Comparison of ENCODE assay signal across 12 cellular contexts in the genomic region with DNA sequence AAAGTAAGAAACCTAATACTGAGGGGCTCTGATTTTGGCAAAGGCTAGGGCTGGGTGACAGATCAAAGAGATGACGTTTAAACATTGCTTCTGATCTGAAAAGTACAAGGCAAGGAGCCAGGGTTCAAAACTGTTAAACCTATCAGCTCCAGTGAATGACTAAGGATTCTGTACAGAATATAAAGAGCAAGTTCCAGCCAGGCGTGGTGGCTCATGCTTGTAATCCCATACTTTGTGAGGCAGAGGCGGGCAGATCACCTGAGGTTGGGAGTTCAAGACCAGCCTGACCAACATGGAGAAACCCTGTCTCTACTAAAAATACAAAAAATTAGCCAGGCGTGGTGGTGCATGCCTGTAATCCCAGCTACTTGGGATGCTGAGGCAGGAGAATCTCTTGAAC. TPM values are rescaled to one million over a fixed set of nuclear protein-coding genes. Genes with fewer than 3 reads are reported as not detected.
DNase-seq lines count a peak whose midpoint lies in the region; ATAC-seq, FAIRE-seq and TF ChIP-seq lines count a peak whose summit lies in the region.
"Not testable (repeated sequence)": the region's sequence is repeated elsewhere in the genome, so short reads cannot be mapped to it uniquely, and the experiment has no call there.
"Had no signal": no experiment of that assay in that cellular context is flagged by ENCODE, and none has a peak within 500 bp of the region (broad histone marks: within the 10 kb centered on the region; RNA-seq: fewer than 3 reads in every experiment).

No MANE protein-coding gene starts in this region.

- POLR2A ChIA-PET in CD8-positive, alpha-beta memory T cell (lab: Charles Lee), result not testable (repeated sequence)
- POLR2A ChIA-PET in K562 (lab: Yijun Ruan, JAX), result interaction anchor here (0.5 to 1.0 kb wide), 3 partner anchors 12 to 100 kb away, joined by 3 read pairs; no protein-coding TSS in a partner anchor
- POLR2A ChIA-PET in naive thymus-derived CD8-positive, alpha-beta T cell (lab: Charles Lee), result interaction anchor here (0.9 kb wide), 1 partner anchor 337 kb away, joined by 6 read pairs; no protein-coding TSS in a partner anchor

- not testable (repeated sequence) for ATAC-seq in CD4-positive, CD25-positive, alpha-beta regulatory T cell (ENCODE audit: low read depth in 2 of 2); naive thymus-derived CD8-positive, alpha-beta T cell
- peak; percentile 31; the same call in 1 of the 3 replicates for ATAC-seq in K562
- peak; percentile 39 for ATAC-seq in left lobe of liver

- TF ChIP-seq POLR2A in K562 (conservative IDR thresholded peaks at IDR 0.05), result not testable (repeated sequence)

- H3K27ac ChIP-seq in CD4-positive, CD25-positive, alpha-beta regulatory T cell (ENCODE audit: insufficient read depth, low read length, poor library complexity, severe bottlenecking); CD8-positive, alpha-beta memory T cell (ENCODE audit: low read depth, low read length); K562 (ENCODE audit: extremely low read depth, low read depth, low read length): not testable (repeated sequence)
- H3K27ac ChIP-seq in subcutaneous abdominal adipose tissue (ENCODE audit: low read depth, low read length), result peak overlapping the region; percentile 30

- in situ Hi-C loops in K562 (cut with MboI), result not testable (repeated sequence)

- H3K79me2 ChIP-seq in K562 (ENCODE audit: control insufficient read depth, insufficient read depth, low read length), result peaks cover 92% of the 10 kb centered on the region

- peak overlapping the region in 1 of 4 donors; percentile 38 for H3K4me3 Mint-ChIP-seq in CD4-positive, CD25-positive, alpha-beta regulatory T cell
- not testable (repeated sequence) for H3K4me3 Mint-ChIP-seq in CD8-positive, alpha-beta memory T cell; activated T-cell treated with anti-CD3 and anti-CD28 coated beads, Interleukin-2, amount 50 U/mL, for 24 hours; naive thymus-derived CD8-positive, alpha-beta T cell

- not testable (repeated sequence) for H4K20me1 ChIP-seq in K562 (replicated peaks; ENCODE audit: control insufficient read depth, insufficient read depth, low read length)

- H3K9me3 ChIP-seq in CD4-positive, CD25-positive, alpha-beta regulatory T cell (ENCODE audit: control insufficient read depth in 2 of 2, low read length in 2 of 2); CD8-positive, alpha-beta memory T cell (ENCODE audit: low read length); K562 (replicated peaks; ENCODE audit: control insufficient read depth, insufficient read depth, low read depth, low read length); subcutaneous abdominal adipose tissue (ENCODE audit: control insufficient read depth in 5 of 5, low read length in 5 of 5): not testable (repeated sequence)

- not testable (repeated sequence) for TF ChIP-seq EP300 in K562 (IDR thresholded peaks at IDR 0.05; ENCODE audit: low read length)

- not testable (repeated sequence) for H3K36me3 Mint-ChIP-seq in CD4-positive, CD25-positive, alpha-beta regulatory T cell; CD8-positive, alpha-beta memory T cell; naive thymus-derived CD8-positive, alpha-beta T cell
- peaks cover 16% of the 10 kb centered on the region for H3K36me3 Mint-ChIP-seq in activated T-cell treated with anti-CD3 and anti-CD28 coated beads, Interleukin-2, amount 50 U/mL, for 24 hours (ENCODE audit: low read depth)

- H3K4me3 ChIP-seq in CD4-positive, CD25-positive, alpha-beta regulatory T cell (ENCODE audit: low read depth, low read length), result peak overlapping the region; percentile 32
- H3K4me3 ChIP-seq in CD8-positive, alpha-beta memory T cell (ENCODE audit: low read length); K562; fibroblast of the aortic adventitia (ENCODE audit: low read depth, low read length); subcutaneous abdominal adipose tissue (ENCODE audit: low read depth in 1 of 5, low read length in 5 of 5): not testable (repeated sequence)

- CTCF ChIA-PET in CD8-positive, alpha-beta memory T cell (lab: Charles Lee), result interaction anchor here (2.1 kb wide), 1 partner anchor 72 kb away, joined by 4 read pairs; no protein-coding TSS in a partner anchor
- CTCF ChIA-PET in K562 (lab: Yijun Ruan, JAX; ENCODE audit: low intra/inter-chr PET ratio), result not testable (repeated sequence)

- H3K27me3 ChIP-seq in CD4-positive, CD25-positive, alpha-beta regulatory T cell (ENCODE audit: control insufficient read depth, insufficient read depth, low read length); CD8-positive, alpha-beta memory T cell (ENCODE audit: insufficient read depth, low read length, poor library complexity, severe bottlenecking); K562 (ENCODE audit: control insufficient read depth in 2 of 2, insufficient read depth in 2 of 2, low read length in 2 of 2); subcutaneous abdominal adipose tissue (ENCODE audit: control insufficient read depth in 5 of 5, insufficient read depth in 4 of 5, low read length in 5 of 5): not testable (repeated sequence)

- not testable (repeated sequence) for H3K4me1 ChIP-seq in CD4-positive, CD25-positive, alpha-beta regulatory T cell (ENCODE audit: control insufficient read depth, insufficient read depth, low read length, poor library complexity, severe bottlenecking); CD8-positive, alpha-beta memory T cell (ENCODE audit: insufficient read depth, low read length)
- H3K4me1 ChIP-seq in K562 (replicated peaks in 1 of 2; ENCODE audit: control insufficient read depth in 2 of 2, insufficient read depth in 2 of 2, low read length in 2 of 2), result peaks cover 11 to 17% of the 10 kb centered on the region in 2 experiments; a peak in 3 of 5 replicates
- peaks cover 0 to 28% (median 14%) of the 10 kb centered on the region in 5 donors for H3K4me1 ChIP-seq in subcutaneous abdominal adipose tissue (ENCODE audit: control insufficient read depth in 5 of 5, insufficient read depth in 5 of 5, low read length in 5 of 5)

- BruUV-seq in K562 (replicated peaks; lab: Mats Ljungman, UMichigan), result not testable (repeated sequence)

- H2AFZ ChIP-seq in K562 (ENCODE audit: low read depth, low read length), result not testable (repeated sequence)

- H3K9me1 ChIP-seq in K562 (ENCODE audit: control insufficient read depth, insufficient read depth, low read length), result not testable (repeated sequence)

- peaks cover 38 to 68% (median 42%) of the 10 kb centered on the region in 4 donors for H3K4me1 Mint-ChIP-seq in CD4-positive, CD25-positive, alpha-beta regulatory T cell
- H3K4me1 Mint-ChIP-seq in CD8-positive, alpha-beta memory T cell, result peaks cover 41 to 61% (median 52%) of the 10 kb centered on the region in 3 donors
- H3K4me1 Mint-ChIP-seq in activated T-cell treated with anti-CD3 and anti-CD28 coated beads, Interleukin-2, amount 50 U/mL, for 24 hours (ENCODE audit: low read depth), result peaks cover 48% of the 10 kb centered on the region
- H3K4me1 Mint-ChIP-seq in naive thymus-derived CD8-positive, alpha-beta T cell, result peaks cover 10 to 57% (median 42%) of the 10 kb centered on the region in 4 donors

- intact Hi-C loops in K562 (cut with micrococcal nuclease), result not testable (repeated sequence)

- H3K27ac Mint-ChIP-seq in CD4-positive, CD25-positive, alpha-beta regulatory T cell, result peak overlapping the region in 2 of 3 donors; percentile 39 to 59
- H3K27ac Mint-ChIP-seq in CD8-positive, alpha-beta memory T cell, result peak overlapping the region in 6 of 8 donors; percentile 5 to 88 (median 38)
- peak overlapping the region; percentile 37 for H3K27ac Mint-ChIP-seq in activated T-cell treated with anti-CD3 and anti-CD28 coated beads, Interleukin-2, amount 50 U/mL, for 24 hours
- H3K27ac Mint-ChIP-seq in naive thymus-derived CD8-positive, alpha-beta T cell, result peak overlapping the region in 8 of 10 donors; percentile 6 to 65 (median 14)

- not testable (repeated sequence) for DNase-seq in CD4-positive, CD25-positive, alpha-beta regulatory T cell; CD8-positive, alpha-beta memory T cell; activated T-cell treated with anti-CD3 and anti-CD28 coated beads, Interleukin-2, amount 50 U/mL, for 24 hours; left lobe of liver (ENCODE audit: low spot score); naive thymus-derived CD8-positive, alpha-beta T cell
- peak in 1 of 4 experiments; percentile 41 for DNase-seq in K562 (ENCODE audit: extremely low read depth in 1 of 4, low spot score in 3 of 4)
- peak; percentile 18 for DNase-seq in fibroblast of the aortic adventitia (ENCODE audit: low read depth)

- not testable (repeated sequence) for TF ChIP-seq CTCF in K562 (IDR thresholded peaks at IDR 0.05 in 2 of 3, conservative IDR thresholded peaks at IDR 0.05 in 1 of 3; ENCODE audit: insufficient read depth in 2 of 3, low read depth in 1 of 3, low read length in 3 of 3); fibroblast of the aortic adventitia (IDR thresholded peaks at IDR 0.05; ENCODE audit: insufficient read depth, low read length)

- WGBS in K562 (ENCODE audit: insufficient coverage, low coverage, missing lambda C conversion rate), result 51% methylated on average over 4 of the region's 4 CpGs

- not testable (repeated sequence) for H3K27me3 Mint-ChIP-seq in CD4-positive, CD25-positive, alpha-beta regulatory T cell; CD8-positive, alpha-beta memory T cell; activated T-cell treated with anti-CD3 and anti-CD28 coated beads, Interleukin-2, amount 50 U/mL, for 24 hours; naive thymus-derived CD8-positive, alpha-beta T cell

- H3K4me2 ChIP-seq in K562 (ENCODE audit: insufficient read depth, low read length), result not testable (repeated sequence)

- TF ChIP-seq RAD21 in K562 (CRISPR knock-in tag; conservative IDR thresholded peaks at IDR 0.05 in 1 of 2, IDR thresholded peaks at IDR 0.05 in 1 of 2), result not testable (repeated sequence)

- not testable (repeated sequence) for H3K36me3 ChIP-seq in CD4-positive, CD25-positive, alpha-beta regulatory T cell (ENCODE audit: control insufficient read depth, insufficient read depth, low read length); CD8-positive, alpha-beta memory T cell (ENCODE audit: insufficient read depth, low read length); subcutaneous abdominal adipose tissue (ENCODE audit: control insufficient read depth in 5 of 5, insufficient read depth in 5 of 5, low read length in 5 of 5)
- peaks cover 17% of the 10 kb centered on the region for H3K36me3 ChIP-seq in K562 (ENCODE audit: control insufficient read depth, insufficient read depth, low read length)

- H3K9ac ChIP-seq in K562 (ENCODE audit: insufficient read depth in 1 of 2, low read depth in 2 of 2, low read length in 2 of 2); subcutaneous abdominal adipose tissue (ENCODE audit: low read length in 5 of 5): not testable (repeated sequence)

- not testable (repeated sequence) for FAIRE-seq in K562 (lab: Jason Lieb, UNC)

- H3K9me3 Mint-ChIP-seq in CD4-positive, CD25-positive, alpha-beta regulatory T cell; CD8-positive, alpha-beta memory T cell; activated T-cell treated with anti-CD3 and anti-CD28 coated beads, Interleukin-2, amount 50 U/mL, for 24 hours; naive thymus-derived CD8-positive, alpha-beta T cell: not testable (repeated sequence)

RNA-seq across cellular contexts. Expression of a gene that starts 35.3 kb away (rescaled TPM):
- total RNA-seq in CD4-positive, CD25-positive, alpha-beta regulatory T cell, result 241 TPM
- 100 to 1,000 TPM; 109 to 117 (median 112) TPM for polyA plus RNA-seq in CD4-positive, CD25-positive, alpha-beta regulatory T cell
- total RNA-seq in CD8-positive, alpha-beta memory T cell, result 100 to 1,000 TPM; 124 to 132 TPM
- polyA plus RNA-seq in CD8-positive, alpha-beta memory T cell, result 108 TPM
- total RNA-seq in K562 (2011; cell fraction: chromatin; rRNA removed; ENCODE audit: low replicate concordance), result 425 and 510 TPM in 2 replicates
- total RNA-seq in K562 (2011; cell fraction: nucleolus; rRNA removed), result 258 and 266 TPM in 2 replicates
- 265 and 278 TPM in 2 replicates for total RNA-seq in K562 (2011; cell fraction: nucleoplasm; rRNA removed)
- 92.4 and 113 TPM in 2 replicates for total RNA-seq in K562 (2014; rRNA removed)
- 75.5 and 75.7 TPM in 2 replicates for total RNA-seq in K562 (2014; rRNA removed; fragmentation: Illumina TruSeq; extraction: Trizol)
- 63.5 and 65.2 TPM in 2 replicates for total RNA-seq in K562 (2015; rRNA removed; fragmentation: Illumina TruSeq; extraction: Trizol)
- 134 TPM in 2 replicates for total RNA-seq in K562 (2021)
- 147 and 176 TPM in 2 replicates for polyA plus RNA-seq in K562 (2011; rRNA removed)
- 94.2 and 122 TPM in 2 replicates for polyA plus RNA-seq in K562 (2011; cell fraction: cytosol; rRNA removed)
- 190 and 298 TPM in 2 replicates for polyA plus RNA-seq in K562 (2011; cell fraction: nucleus; rRNA removed)
- polyA plus RNA-seq in K562 (2012), result 79.5 and 138 TPM in 2 replicates
- 117 and 130 TPM in 2 replicates for polyA plus RNA-seq in K562 (2014; fragmentation: Illumina TruSeq; extraction: Trizol)
- polyA plus RNA-seq in K562 (2014; fragmentation: Nextera tagmentation; extraction: Ambion mirVana), result 10 to 100 TPM; 20.8 to 23.5 TPM
- 109 and 124 TPM in 2 replicates for polyA plus RNA-seq in K562 (2014; rRNA removed)
- polyA minus RNA-seq in K562 (2011; rRNA and poly(A)+ RNA removed), result 101 and 127 TPM in 2 replicates
- polyA minus RNA-seq in K562 (2011; cell fraction: cytosol; rRNA and poly(A)+ RNA removed), result 79.7 and 81.7 TPM in 2 replicates
- polyA minus RNA-seq in K562 (2011; cell fraction: nucleus; rRNA and poly(A)+ RNA removed), result 54.4 and 60.3 TPM in 2 replicates
- total RNA-seq in fibroblast of the aortic adventitia (ENCODE audit: low replicate concordance), result 14.1 and 23.0 TPM in 2 replicates
- 26.3 TPM for total RNA-seq in left lobe of liver
- total RNA-seq in naive thymus-derived CD8-positive, alpha-beta T cell, result 100 to 1,000 TPM; 137 to 149 TPM
- polyA plus RNA-seq in naive thymus-derived CD8-positive, alpha-beta T cell, result 10 to 100 TPM; 66.3 to 94.0 (median 82.8) TPM

RNA-seq across cellular contexts. Expression of a gene that starts 46.6 kb away (rescaled TPM):
- 13.6 TPM for total RNA-seq in CD4-positive, CD25-positive, alpha-beta regulatory T cell
- polyA plus RNA-seq in CD4-positive, CD25-positive, alpha-beta regulatory T cell, result 10 to 100 TPM; 11.1 to 17.8 (median 13.2) TPM
- 10 to 100 TPM; 18.4 to 21.7 TPM for total RNA-seq in CD8-positive, alpha-beta memory T cell
- 23.1 TPM for polyA plus RNA-seq in CD8-positive, alpha-beta memory T cell
- total RNA-seq in K562 (2011; cell fraction: chromatin; rRNA removed; ENCODE audit: low replicate concordance), result 26.6 and 66.9 TPM in 2 replicates
- total RNA-seq in K562 (2011; cell fraction: nucleolus; rRNA removed), result 67.5 and 75.5 TPM in 2 replicates
- total RNA-seq in K562 (2011; cell fraction: nucleoplasm; rRNA removed), result 39.0 and 46.6 TPM in 2 replicates
- total RNA-seq in K562 (2014; rRNA removed), result 20.3 and 20.8 TPM in 2 replicates
- total RNA-seq in K562 (2014; rRNA removed; fragmentation: Illumina TruSeq; extraction: Trizol), result 5.0 and 5.6 TPM in 2 replicates
- 10.4 and 11.2 TPM in 2 replicates for total RNA-seq in K562 (2015; rRNA removed; fragmentation: Illumina TruSeq; extraction: Trizol)
- 21.1 and 23.2 TPM in 2 replicates for total RNA-seq in K562 (2021)
- polyA plus RNA-seq in K562 (2011; rRNA removed), result 12.0 and 12.9 TPM in 2 replicates
- 9.1 and 31.3 TPM in 2 replicates for polyA plus RNA-seq in K562 (2011; cell fraction: cytosol; rRNA removed)
- polyA plus RNA-seq in K562 (2011; cell fraction: nucleus; rRNA removed), result 57.1 and 77.6 TPM in 2 replicates
- 14.5 and 28.1 TPM in 2 replicates for polyA plus RNA-seq in K562 (2012)
- 7.8 and 12.4 TPM in 2 replicates for polyA plus RNA-seq in K562 (2014; fragmentation: Illumina TruSeq; extraction: Trizol)
- under 1 TPM; 0.65 to 0.87 TPM for polyA plus RNA-seq in K562 (2014; fragmentation: Nextera tagmentation; extraction: Ambion mirVana)
- polyA plus RNA-seq in K562 (2014; rRNA removed), result 20.8 and 20.9 TPM in 2 replicates
- 3.5 and 7.4 TPM in 2 replicates for polyA minus RNA-seq in K562 (2011; rRNA and poly(A)+ RNA removed)
- 9.6 and 12.1 TPM in 2 replicates for polyA minus RNA-seq in K562 (2011; cell fraction: cytosol; rRNA and poly(A)+ RNA removed)
- 16.6 and 17.0 TPM in 2 replicates for polyA minus RNA-seq in K562 (2011; cell fraction: nucleus; rRNA and poly(A)+ RNA removed)
- total RNA-seq in fibroblast of the aortic adventitia (ENCODE audit: low replicate concordance), result 14.8 and 33.8 TPM in 2 replicates
- 15.7 TPM for total RNA-seq in left lobe of liver
- total RNA-seq in naive thymus-derived CD8-positive, alpha-beta T cell, result 10 to 100 TPM; 25.8 to 29.6 TPM
- 10 to 100 TPM; 15.3 to 21.5 (median 17.3) TPM for polyA plus RNA-seq in naive thymus-derived CD8-positive, alpha-beta T cell

RNA-seq across cellular contexts. Expression of a gene that starts 47.4 kb away (rescaled TPM):
- 177 TPM for total RNA-seq in CD4-positive, CD25-positive, alpha-beta regulatory T cell
- polyA plus RNA-seq in CD4-positive, CD25-positive, alpha-beta regulatory T cell, result 10 to 100 TPM; 71.1 to 90.9 (median 76.7) TPM
- total RNA-seq in CD8-positive, alpha-beta memory T cell, result 100 to 1,000 TPM; 259 to 263 TPM
- 90.3 TPM for polyA plus RNA-seq in CD8-positive, alpha-beta memory T cell
- 251 and 757 TPM in 2 replicates for total RNA-seq in K562 (2011; cell fraction: chromatin; rRNA removed; ENCODE audit: low replicate concordance)
- 428 and 505 TPM in 2 replicates for total RNA-seq in K562 (2011; cell fraction: nucleolus; rRNA removed)
- 262 and 311 TPM in 2 replicates for total RNA-seq in K562 (2011; cell fraction: nucleoplasm; rRNA removed)
- total RNA-seq in K562 (2014; rRNA removed), result 391 and 467 TPM in 2 replicates
- total RNA-seq in K562 (2014; rRNA removed; fragmentation: Illumina TruSeq; extraction: Trizol), result 156 and 174 TPM in 2 replicates
- 177 and 195 TPM in 2 replicates for total RNA-seq in K562 (2015; rRNA removed; fragmentation: Illumina TruSeq; extraction: Trizol)
- 377 and 414 TPM in 2 replicates for total RNA-seq in K562 (2021)
- polyA plus RNA-seq in K562 (2011; rRNA removed), result 131 and 196 TPM in 2 replicates
- polyA plus RNA-seq in K562 (2011; cell fraction: cytosol; rRNA removed), result 76.7 and 247 TPM in 2 replicates
- polyA plus RNA-seq in K562 (2011; cell fraction: nucleus; rRNA removed), result 268 and 853 TPM in 2 replicates
- 303 and 408 TPM in 2 replicates for polyA plus RNA-seq in K562 (2012)
- polyA plus RNA-seq in K562 (2014; fragmentation: Illumina TruSeq; extraction: Trizol), result 379 and 415 TPM in 2 replicates
- 10 to 100 TPM; 79.9 to 81.8 TPM for polyA plus RNA-seq in K562 (2014; fragmentation: Nextera tagmentation; extraction: Ambion mirVana)
- polyA plus RNA-seq in K562 (2014; rRNA removed), result 239 and 248 TPM in 2 replicates
- 114 and 250 TPM in 2 replicates for polyA minus RNA-seq in K562 (2011; rRNA and poly(A)+ RNA removed)
- polyA minus RNA-seq in K562 (2011; cell fraction: cytosol; rRNA and poly(A)+ RNA removed), result 124 and 299 TPM in 2 replicates
- 105 and 217 TPM in 2 replicates for polyA minus RNA-seq in K562 (2011; cell fraction: nucleus; rRNA and poly(A)+ RNA removed)
- total RNA-seq in fibroblast of the aortic adventitia (ENCODE audit: low replicate concordance), result 25.2 and 27.3 TPM in 2 replicates
- 10.2 TPM for total RNA-seq in left lobe of liver
- 100 to 1,000 TPM; 117 to 122 TPM for total RNA-seq in naive thymus-derived CD8-positive, alpha-beta T cell
- polyA plus RNA-seq in naive thymus-derived CD8-positive, alpha-beta T cell, result 100 to 1,000 TPM in 1 of 3 donors, 10 to 100 TPM in 2; 59.6 to 115 (median 89.1) TPM

RNA-seq across cellular contexts. Expression of a gene that starts 55.6 kb away (rescaled TPM):
- total RNA-seq in CD4-positive, CD25-positive, alpha-beta regulatory T cell, result not detected
- not detected for polyA plus RNA-seq in CD4-positive, CD25-positive, alpha-beta regulatory T cell
- not detected for total RNA-seq in CD8-positive, alpha-beta memory T cell
- polyA plus RNA-seq in CD8-positive, alpha-beta memory T cell, result not detected
- total RNA-seq in K562 (2011; cell fraction: chromatin; rRNA removed; ENCODE audit: low replicate concordance), result not detected in 2 replicates
- total RNA-seq in K562 (2011; cell fraction: nucleolus; rRNA removed), result not detected in 2 replicates
- not detected in 2 replicates for total RNA-seq in K562 (2011; cell fraction: nucleoplasm; rRNA removed)
- total RNA-seq in K562 (2014; rRNA removed) (not detected in 2 replicates), K562 (2014; rRNA removed; fragmentation: Illumina TruSeq; extraction: Trizol) (not detected in 2 replicates), K562 (2015; rRNA removed; fragmentation: Illumina TruSeq; extraction: Trizol) (not detected in 2 replicates), K562 (2021) (not detected in 2 replicates), fibroblast of the aortic adventitia (ENCODE audit: low replicate concordance) (not detected in 2 replicates), left lobe of liver (not detected)
- polyA plus RNA-seq in K562 (2011; rRNA removed) (not detected in 2 replicates), K562 (2014; fragmentation: Illumina TruSeq; extraction: Trizol) (not detected in 2 replicates), K562 (2014; fragmentation: Nextera tagmentation; extraction: Ambion mirVana) (not detected), K562 (2014; rRNA removed) (not detected in 2 replicates)
- polyA plus RNA-seq in K562 (2011; cell fraction: cytosol; rRNA removed), result not detected in 2 replicates
- polyA plus RNA-seq in K562 (2011; cell fraction: nucleus; rRNA removed), result not detected in 2 replicates
- not detected in 2 replicates for polyA plus RNA-seq in K562 (2012)
- polyA minus RNA-seq in K562 (2011; rRNA and poly(A)+ RNA removed), result not detected in 2 replicates
- not detected in 2 replicates for polyA minus RNA-seq in K562 (2011; cell fraction: cytosol; rRNA and poly(A)+ RNA removed)
- not detected in 2 replicates for polyA minus RNA-seq in K562 (2011; cell fraction: nucleus; rRNA and poly(A)+ RNA removed)
- not detected for total RNA-seq in naive thymus-derived CD8-positive, alpha-beta T cell
- polyA plus RNA-seq in naive thymus-derived CD8-positive, alpha-beta T cell, result not detected
- total RNA-seq: Daoy, GM23248, H4 had no signal
- polyA plus RNA-seq: BJ, GM23248 had no signal

RNA-seq across cellular contexts. Expression of a gene that starts 59.9 kb away (rescaled TPM):
- total RNA-seq in CD4-positive, CD25-positive, alpha-beta regulatory T cell, result 0.47 TPM
- not detected for polyA plus RNA-seq in CD4-positive, CD25-positive, alpha-beta regulatory T cell
- total RNA-seq in CD8-positive, alpha-beta memory T cell, result 1 to 10 TPM; 1.5 to 1.7 TPM
- polyA plus RNA-seq in CD8-positive, alpha-beta memory T cell, result not detected
- 1.0 and 3.5 TPM in 2 replicates for total RNA-seq in K562 (2011; cell fraction: chromatin; rRNA removed; ENCODE audit: low replicate concordance)
- 2.5 TPM in 2 replicates for total RNA-seq in K562 (2011; cell fraction: nucleolus; rRNA removed)
- 2.0 and 2.2 TPM in 2 replicates for total RNA-seq in K562 (2011; cell fraction: nucleoplasm; rRNA removed)
- total RNA-seq in K562 (2014; rRNA removed), result 0.50 and 0.98 TPM in 2 replicates
- total RNA-seq in K562 (2014; rRNA removed; fragmentation: Illumina TruSeq; extraction: Trizol), result 0.22 and 0.29 TPM in 2 replicates
- total RNA-seq in K562 (2015; rRNA removed; fragmentation: Illumina TruSeq; extraction: Trizol), result 0.36 and 0.49 TPM in 2 replicates
- 1.8 and 2.0 TPM in 2 replicates for total RNA-seq in K562 (2021)
- 0.72 and 0.79 TPM in 2 replicates for polyA plus RNA-seq in K562 (2011; rRNA removed)
- polyA plus RNA-seq in K562 (2011; cell fraction: cytosol; rRNA removed), result 0.68 and 2.6 TPM in 2 replicates
- polyA plus RNA-seq in K562 (2011; cell fraction: nucleus; rRNA removed), result 1.2 and 4.0 TPM in 2 replicates
- polyA plus RNA-seq in K562 (2012), result 0.24 and 1.0 TPM in 2 replicates
- 1.2 and 1.3 TPM in 2 replicates for polyA plus RNA-seq in K562 (2014; fragmentation: Illumina TruSeq; extraction: Trizol)
- polyA plus RNA-seq in K562 (2014; fragmentation: Nextera tagmentation; extraction: Ambion mirVana), result under 1 TPM; 0.10 to 0.14 TPM
- 1.3 and 1.7 TPM in 2 replicates for polyA plus RNA-seq in K562 (2014; rRNA removed)
- polyA minus RNA-seq in K562 (2011; rRNA and poly(A)+ RNA removed), result 0.45 and 1.1 TPM in 2 replicates
- 0.82 and 0.95 TPM in 2 replicates for polyA minus RNA-seq in K562 (2011; cell fraction: cytosol; rRNA and poly(A)+ RNA removed)
- 0.44 and 0.94 TPM in 2 replicates for polyA minus RNA-seq in K562 (2011; cell fraction: nucleus; rRNA and poly(A)+ RNA removed)
- total RNA-seq in fibroblast of the aortic adventitia (ENCODE audit: low replicate concordance), result 0.09 TPM in 1 of 2 replicates, not detected in the other
- not detected for total RNA-seq in left lobe of liver
- under 1 TPM; 0.11 to 0.18 TPM for total RNA-seq in naive thymus-derived CD8-positive, alpha-beta T cell
- not detected for polyA plus RNA-seq in naive thymus-derived CD8-positive, alpha-beta T cell
- total RNA-seq: GM23248 had no signal
- polyA plus RNA-seq: GM23248 had no signal
